In genomic region chr4:24657768-24658617, GRCh38 we compare ENCODE assay signal across 8 cellular contexts.
DNase-seq lines count a peak whose midpoint lies in the region; ATAC-seq and TF ChIP-seq lines count a peak whose summit lies in the region.

No MANE protein-coding gene starts in this region.

- ATAC-seq in GM19438 (IDR thresholded peaks at IDR 0.05; ENCODE audit: low read depth, unreplicated experiment) = peak; percentile 96
- peak; percentile 76 for ATAC-seq in HG03280 (IDR thresholded peaks at IDR 0.05; ENCODE audit: unreplicated experiment)

- no peaks in the 10 kb centered on the region for H3K9me3 ChIP-seq in colonic mucosa
- H3K9me3 ChIP-seq in esophagus muscularis mucosa = no peaks in the 10 kb centered on the region

- H3K4me1 ChIP-seq in colonic mucosa = peaks cover 10% of the 10 kb centered on the region
- peaks cover 0 to 15% (median 8%) of the 10 kb centered on the region in 4 donors for H3K4me1 ChIP-seq in esophagus muscularis mucosa

- H3K27ac ChIP-seq in colonic mucosa (peak overlapping the region; percentile 85), esophagus muscularis mucosa (replicated peaks in 1 of 4) (no peak overlapping the region)

- no peaks in the 10 kb centered on the region for H3K27me3 ChIP-seq in colonic mucosa
- H3K27me3 ChIP-seq in esophagus muscularis mucosa = no peaks in the 10 kb centered on the region

- DNase-seq in EH (ENCODE audit: low read depth) = peak; percentile 25
- DNase-seq in NCI-H774 (lab: John Stamatoyannopoulos, UW) = peak; percentile 46
- DNase-seq in colonic mucosa = peak; percentile 87
- peak; percentile 52 for DNase-seq in middle frontal gyrus (ENCODE audit: extremely low spot score, low spot score)
- no peak for DNase-seq in esophagus muscularis mucosa (ENCODE audit: extremely low spot score)
- no peak for DNase-seq in NCI-H2171 treated with DMSO at 0.1 percent for 48 hours (lab: John Stamatoyannopoulos, UW)

- TF ChIP-seq CTCF in colonic mucosa (IDR thresholded peaks at IDR 0.05) (no peak), esophagus muscularis mucosa (IDR thresholded peaks at IDR 0.05) (no peak)

- peak overlapping the region in 1 of 2 donors; percentile 12 for H3K9ac ChIP-seq in colonic mucosa (ENCODE audit: low read depth in 2 of 2, low read length in 2 of 2)

- H3K36me3 ChIP-seq in colonic mucosa = no peaks in the 10 kb centered on the region
- no peaks in the 10 kb centered on the region for H3K36me3 ChIP-seq in esophagus muscularis mucosa

- TF ChIP-seq EP300 in esophagus muscularis mucosa (IDR thresholded peaks at IDR 0.05) = no peak

- WGBS in esophagus muscularis mucosa = 61% methylated on average over 15 of the region's 15 CpGs

- no peak for TF ChIP-seq POLR2A in esophagus muscularis mucosa (IDR thresholded peaks at IDR 0.05; ENCODE audit: low read depth)

- intact Hi-C loops in colonic mucosa (cut with DNase I) (no loop called here), esophagus muscularis mucosa (cut with DNase I) (loop anchor here (2.0 kb wide), 1 partner anchor 37 kb away; no protein-coding TSS in a partner anchor)

- H3K4me3 ChIP-seq in colonic mucosa (no peak overlapping the region), esophagus muscularis mucosa (no peak overlapping the region)

Comparison
In these comparisons a context has a peak if more than half of its experiments do, and no peak if none do; other contexts are left out.
1. DNase-seq: peak in EH (single experiment), NCI-H774 (single experiment), colonic mucosa (single experiment) and middle frontal gyrus (single experiment); none in esophagus muscularis mucosa (single experiment) and NCI-H2171 treated with DMSO at 0.1 percent for 48 hours (single experiment).